2 cellular contexts compared by ENCODE assay signal in genomic region chr9:130150779-130151381, GRCh38.
A peak's percentile ranks its signal among the peaks of the same experiment; 100 is the strongest.
TF ChIP-seq lines count a peak whose summit lies in the region.

No MANE protein-coding gene starts in this region.

TF ChIP-seq in Ishikawa, 13 proteins besides CTCF, POLR2A, EP300 and RAD21:
- TF ChIP-seq NFIC (IDR thresholded peaks at IDR 0.05): no peak
- TF ChIP-seq USF1 (IDR thresholded peaks at IDR 0.05): no peak
- TF ChIP-seq YY1 (IDR thresholded peaks at IDR 0.05; ENCODE audit: low read depth): peak; percentile 66; the same call in 1 of the 2 replicates
- no peak for TF ChIP-seq TAF1 (IDR thresholded peaks at IDR 0.05; ENCODE audit: low read depth)

TF ChIP-seq in K562, 482 proteins besides CTCF, POLR2A, EP300 and RAD21 (continues in another document):
- TF ChIP-seq KLF10 (CRISPR knock-in tag; IDR thresholded peaks at IDR 0.05) (peak; percentile 81; the same call in 1 of the 2 replicates), DDX20 (tag; IDR thresholded peaks at IDR 0.05; ENCODE audit: low read depth) (peak; percentile 94), ATF4 (CRISPR knock-in tag; IDR thresholded peaks at IDR 0.05) (peak; percentile 87), TRIM24 (IDR thresholded peaks at IDR 0.05) (peak; percentile 57 to 61; a peak in 3 of 4 replicates), PTRF (tag; IDR thresholded peaks at IDR 0.05) (peak; percentile 95), ZNF583 (CRISPR knock-in tag; IDR thresholded peaks at IDR 0.05) (peak; percentile 99), MEF2A (IDR thresholded peaks at IDR 0.05; ENCODE audit: control insufficient read depth, low read depth, low read length) (no peak), ZBTB12 (CRISPR knock-in tag; IDR thresholded peaks at IDR 0.05) (peak; percentile 83), MTA3 (IDR thresholded peaks at IDR 0.05; ENCODE audit: borderline replicate concordance) (peak; percentile 36; the same call in 1 of the 2 replicates), ZMIZ1 (IDR thresholded peaks at IDR 0.05; ENCODE audit: low read depth in 2 of 2, low read length in 2 of 2) (no peak), YY1 (IDR thresholded peaks at IDR 0.05; ENCODE audit: borderline replicate concordance in 1 of 3, control insufficient read depth in 1 of 3, extremely low read depth in 1 of 3, insufficient read depth in 3 of 3, insufficient read length in 1 of 3, insufficient replicate concordance in 2 of 3, low read depth in 1 of 3, low read length in 2 of 3) (peak; percentile 23 to 82 (median 81)), MLLT1 (IDR thresholded peaks at IDR 0.05) (no peak), BRF2 (IDR thresholded peaks at IDR 0.05; ENCODE audit: borderline replicate concordance, insufficient read depth, insufficient read length) (no peak), ZNF445 (CRISPR knock-in tag; IDR thresholded peaks at IDR 0.05; ENCODE audit: low read depth) (peak; percentile 90), MYC (IDR thresholded peaks at IDR 0.05; ENCODE audit: low read depth, low read length) (no peak), MYC (CRISPR knock-in tag; IDR thresholded peaks at IDR 0.05; ENCODE audit: borderline replicate concordance, low read depth) (peak; percentile 82), TEAD2 (tag; IDR thresholded peaks at IDR 0.05) (peak; percentile 90), ZNF644 (tag; IDR thresholded peaks at IDR 0.05; ENCODE audit: low read depth) (peak; percentile 93), ZNF699 (CRISPR knock-in tag; IDR thresholded peaks at IDR 0.05; ENCODE audit: insufficient replicate concordance) (no peak), PRPF4 (IDR thresholded peaks at IDR 0.05; ENCODE audit: insufficient read depth, low read depth, low read length, poor library complexity, severe bottlenecking) (no peak), KLF13 (tag; IDR thresholded peaks at IDR 0.05; ENCODE audit: borderline replicate concordance, low read depth) (peak; percentile 87), ZNF444 (CRISPR knock-in tag; IDR thresholded peaks at IDR 0.05) (peak; percentile 87), ZNF23 (CRISPR knock-in tag; IDR thresholded peaks at IDR 0.05) (0 out of 2 replicates have a peak, but pooled peaks have one; percentile 66), MAZ (CRISPR knock-in tag; conservative IDR thresholded peaks at IDR 0.05 in 1 of 2, IDR thresholded peaks at IDR 0.05 in 1 of 2) (peak in 1 of 2 experiments; percentile 84; a peak in 2 of 4 replicates), ZNF639 (CRISPR knock-in tag; conservative IDR thresholded peaks at IDR 0.05 in 1 of 2, IDR thresholded peaks at IDR 0.05 in 1 of 2) (peak in 1 of 2 experiments; percentile 98; a peak in 2 of 4 replicates), ETS1 (conservative IDR thresholded peaks at IDR 0.05; ENCODE audit: control insufficient read depth, low read depth, low read length) (no peak), ZNF232 (CRISPR knock-in tag; IDR thresholded peaks at IDR 0.05) (no peak), SNAPC5 (CRISPR knock-in tag; IDR thresholded peaks at IDR 0.05) (peak; percentile 65), ZBTB1 (CRISPR knock-in tag; IDR thresholded peaks at IDR 0.05; ENCODE audit: borderline replicate concordance, low read depth) (no peak), HDAC2 (IDR thresholded peaks at IDR 0.05) (peak; percentile 74), HOMEZ (CRISPR knock-in tag; IDR thresholded peaks at IDR 0.05) (no peak), STAT5A (IDR thresholded peaks at IDR 0.05; ENCODE audit: borderline replicate concordance, low read length) (no peak), EHMT2 (IDR thresholded peaks at IDR 0.05) (peak; percentile 43; the same call in 1 of the 2 replicates), GABPA (tag; conservative IDR thresholded peaks at IDR 0.05; ENCODE audit: low read depth) (0 out of 2 replicates have a peak, but pooled peaks have one; percentile 31), OTX1 (CRISPR knock-in tag; IDR thresholded peaks at IDR 0.05) (peak; percentile 70; the same call in 1 of the 2 replicates), AFF1 (IDR thresholded peaks at IDR 0.05; ENCODE audit: low read depth in 1 of 2, partially characterized antibody in 2 of 2) (peak in 1 of 2 experiments; percentile 16), ZNF586 (CRISPR knock-in tag; conservative IDR thresholded peaks at IDR 0.05) (peak; percentile 89), ARID1B (IDR thresholded peaks at IDR 0.05) (peak; percentile 81), FOXP1 (CRISPR knock-in tag; IDR thresholded peaks at IDR 0.05) (no peak), HSF4 (CRISPR knock-in tag; IDR thresholded peaks at IDR 0.05; ENCODE audit: borderline replicate concordance) (peak; percentile 96), ZNF766 (CRISPR knock-in tag; conservative IDR thresholded peaks at IDR 0.05) (peak; percentile 98), ELF2 (CRISPR knock-in tag; IDR thresholded peaks at IDR 0.05) (no peak), KDM1A (IDR thresholded peaks at IDR 0.05) (peak in 1 of 2 experiments; percentile 52; a peak in 1 of 4 replicates), KHSRP (IDR thresholded peaks at IDR 0.05) (no peak), CREB3 (tag; conservative IDR thresholded peaks at IDR 0.05; ENCODE audit: low read depth) (peak; percentile 99)
